In the genomic region with DNA sequence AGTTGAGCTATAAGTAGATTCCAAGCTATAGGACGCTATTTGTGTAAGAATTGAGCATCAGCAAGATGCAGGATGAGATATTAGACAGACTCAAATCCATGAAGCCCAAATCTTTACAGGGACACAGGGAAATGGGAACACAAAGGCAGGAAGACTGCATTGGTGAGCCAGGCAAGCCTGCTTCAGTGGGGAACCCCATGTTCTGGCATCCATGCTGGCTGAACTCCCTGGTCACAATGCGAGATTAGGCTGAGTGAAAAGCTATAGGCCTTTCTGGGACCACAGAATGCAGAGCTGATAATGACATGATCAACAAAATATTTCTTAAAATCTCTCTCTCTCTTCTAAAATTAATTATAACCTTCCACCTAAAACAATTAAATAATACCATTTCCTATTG, we compare ENCODE assay signal across 34 cellular contexts.
"Had no signal": no experiment of that assay in that cellular context is flagged by ENCODE, and none has a peak within 500 bp of the region (broad histone marks: within the 10 kb centered on the region; RNA-seq: fewer than 3 reads in every experiment).

No MANE protein-coding gene starts in this region.

- DNase-seq: activated B cell treated with CpG ODN at 0.5 μM for 24 hours; activated CD4-positive, alpha-beta memory T cell treated with anti-CD3 and anti-CD28 coated beads for 36 hours; activated CD4-positive, alpha-beta T cell treated with anti-CD3 and anti-CD28 coated beads for 4 hours; activated CD4-positive, alpha-beta T cell treated with anti-CD3 and anti-CD28 coated beads, Interleukin-2, amount 10 ng/mL, durations not matched to agents 24 days and 14 days; activated CD4-positive, alpha-beta T cell treated with anti-CD3 and anti-CD28 coated beads, Interleukin-2, amount 50 U/mL, for 1 hour; activated CD4-positive, alpha-beta T cell treated with anti-CD3 and anti-CD28 coated beads, Interleukin-2, amount 50 U/mL, for 4 hours; activated CD4-positive, CD25-positive, alpha-beta regulatory T cell treated with anti-CD3 and anti-CD28 coated beads, Interleukin-2, amount 50 U/mL, for 72 hours; activated CD8-positive, alpha-beta memory T cell treated with anti-CD3 and anti-CD28 coated beads, Interleukin-2, amount 50 U/mL, for 4 hours; activated CD8-positive, alpha-beta T cell treated with anti-CD3 and anti-CD28 coated beads for 36 hours; activated effector memory CD4-positive, alpha-beta T cell treated with anti-CD3 and anti-CD28 coated beads, Interleukin-2, amount 50 U/mL, for 16 hours; activated gamma-delta T cell treated with Interleukin-2 at 50 U/mL for 16 hours; activated naive CD4-positive, alpha-beta T cell; activated naive CD4-positive, alpha-beta T cell treated with anti-CD3 and anti-CD28 coated beads for 36 hours; activated naive CD4-positive, alpha-beta T cell treated with anti-CD3 and anti-CD28 coated beads, Interleukin-2, amount 50 U/mL, for 16 hours; activated naive CD8-positive, alpha-beta T cell treated with anti-CD3 and anti-CD28 coated beads for 36 hours; activated T-cell treated with anti-CD3 and anti-CD28 coated beads for 4 hours; activated T-cell treated with anti-CD3 and anti-CD28 coated beads, Interleukin-2, amount 50 U/mL, for 1 hour; activated T-cell treated with anti-CD3 and anti-CD28 coated beads, Interleukin-2, amount 50 U/mL, for 4 hours; activated T-cell treated with anti-CD3 and anti-CD28 coated beads, Interleukin-2, amount 50 U/mL, for 72 hours; adrenal gland; amniotic stem cell; aorta; body of pancreas; brain microvascular endothelial cell; central memory CD4-positive, alpha-beta T cell; T-helper 1 cell; T-helper 2 cell; T-helper 9 cell had no signal

- H3K27me3 ChIP-seq: adrenal gland, body of pancreas, brain microvascular endothelial cell, breast epithelium had no signal

- H3K27ac ChIP-seq: adrenal gland, body of pancreas, brain microvascular endothelial cell, breast epithelium, VCaP had no signal

- H3K9me3 ChIP-seq: adrenal gland, body of pancreas, breast epithelium had no signal

- H3K4me3 ChIP-seq: adrenal gland, body of pancreas, breast epithelium had no signal

- ATAC-seq: activated CD8-positive, alpha-beta T cell treated with anti-CD3 and anti-CD28 coated beads for 36 hours; activated naive CD4-positive, alpha-beta T cell treated with anti-CD3 and anti-CD28 coated beads, Interleukin-2, amount 50 U/mL, for 72 hours; activated T-cell treated with anti-CD3 and anti-CD28 coated beads, Interleukin-2, amount 50 U/mL, for 4 hours; activated T-cell treated with anti-CD3 and anti-CD28 coated beads, Interleukin-2, amount 50 U/mL, for 72 hours; activated T-helper 17 cell treated with anti-CD3 and anti-CD28 coated beads, Interleukin-2, amount 50 U/mL, for 72 hours; body of pancreas had no signal

- FAIRE-seq: astrocyte, TTC549 had no signal

- H3K4me1 ChIP-seq: adrenal gland, body of pancreas, breast epithelium had no signal

- H3K36me3 ChIP-seq: adrenal gland, brain microvascular endothelial cell, breast epithelium had no signal
